Comparison of ENCODE assay signal across 8 cellular contexts in the genomic region with DNA sequence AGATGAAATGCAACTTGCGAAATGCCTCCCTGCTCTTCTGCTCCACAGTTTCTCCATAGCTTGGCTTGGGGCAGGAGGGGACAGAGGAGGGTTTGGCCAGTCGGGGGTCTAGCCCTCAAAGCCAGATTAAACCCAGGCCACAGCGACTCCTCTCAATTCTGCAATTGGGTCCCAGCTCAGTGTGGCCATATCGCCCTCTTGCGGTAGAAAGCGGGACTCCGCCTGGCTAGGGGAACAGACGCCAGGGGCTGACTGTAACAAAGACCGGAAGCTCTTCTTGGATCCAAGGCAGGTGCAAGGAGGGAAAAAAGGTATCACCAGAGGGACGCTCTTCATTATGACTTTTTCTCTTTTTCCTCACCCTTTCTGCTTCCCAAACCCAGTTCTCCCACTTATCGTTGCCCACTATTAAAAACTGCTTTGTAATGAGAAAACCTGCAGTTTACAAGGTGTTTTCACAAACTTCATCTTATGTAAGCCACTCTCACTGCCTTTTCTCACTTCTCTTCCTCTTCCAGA. TPM values are rescaled to one million over a fixed set of nuclear protein-coding genes. Genes with fewer than 3 reads are reported as not detected.
A peak's percentile ranks its signal among the peaks of the same experiment; 100 is the strongest.
DNase-seq lines count a peak whose midpoint lies in the region; ATAC-seq, FAIRE-seq and TF ChIP-seq lines count a peak whose summit lies in the region.

No MANE protein-coding gene starts in this region.

- peaks cover 25% of the 10 kb centered on the region for H3K4me1 Mint-ChIP-seq in activated CD4-positive, alpha-beta T cell treated with anti-CD3 and anti-CD28 coated beads, Interleukin-2, amount 10 ng/mL, durations not matched to agents 24 days and 14 days

- H3K36me3 Mint-ChIP-seq in activated CD4-positive, alpha-beta T cell treated with anti-CD3 and anti-CD28 coated beads, Interleukin-2, amount 10 ng/mL, durations not matched to agents 24 days and 14 days (ENCODE audit: low read depth), result no peaks in the 10 kb centered on the region

- 0% methylated on average over 5 of the region's 11 CpGs for WGBS in HepG2 (ENCODE audit: low lambda C conversion rate)

- TF ChIP-seq EP300 in HepG2 (IDR thresholded peaks at IDR 0.05; ENCODE audit: low read depth in 2 of 2, low read length in 2 of 2) (no peak), HepG2 (CRISPR knock-in tag; IDR thresholded peaks at IDR 0.05; ENCODE audit: borderline replicate concordance) (no peak)

- peaks cover 2% of the 10 kb centered on the region for H3K27me3 Mint-ChIP-seq in activated CD4-positive, alpha-beta T cell treated with anti-CD3 and anti-CD28 coated beads, Interleukin-2, amount 10 ng/mL, durations not matched to agents 24 days and 14 days

- in situ Hi-C loops in HepG2 (cut with HindIII; ENCODE audit: extremely low pct_ligation_motif_present, low pct_unique_long_range_greater_than_20kb), result loop anchor here (5.0 kb wide), 1 partner anchor 184 kb away; no protein-coding TSS in a partner anchor

- no peaks in the 10 kb centered on the region for H3K9me3 ChIP-seq in colonic mucosa
- no peaks in the 10 kb centered on the region for H3K9me3 ChIP-seq in HepG2 (ENCODE audit: low read length)

- H3K27ac Mint-ChIP-seq in activated CD4-positive, alpha-beta T cell treated with anti-CD3 and anti-CD28 coated beads, Interleukin-2, amount 10 ng/mL, durations not matched to agents 24 days and 14 days, result no peak overlapping the region

- no peak overlapping the region for H2AFZ ChIP-seq in HepG2 (ENCODE audit: low read length)

- no peak overlapping the region for H3K4me3 ChIP-seq in GM06990 (replicated peaks; ENCODE audit: low read depth, low read length)
- no peak overlapping the region for H3K4me3 ChIP-seq in colonic mucosa
- H3K4me3 ChIP-seq in HepG2 (replicated peaks in 1 of 3; ENCODE audit: insufficient read depth in 1 of 3, low read depth in 2 of 3, low read length in 3 of 3), result peak overlapping the region in 1 of 3 experiments; percentile 29; a peak in 2 of 6 replicates

- FAIRE-seq in HepG2 (lab: Jason Lieb, UNC), result peak; percentile 89

- TF ChIP-seq POLR2A in HepG2 (IDR thresholded peaks at IDR 0.05; ENCODE audit: insufficient read depth in 1 of 2, low read depth in 2 of 2, low read length in 2 of 2), result no peak

- no peaks in the 10 kb centered on the region for H3K4me1 ChIP-seq in colonic mucosa
- peaks cover 26% of the 10 kb centered on the region for H3K4me1 ChIP-seq in HepG2 (ENCODE audit: insufficient read depth, low read length)

- POLR2A ChIA-PET in HepG2 (lab: Yijun Ruan, JAX), result interaction anchor here (1.0 to 1.5 kb wide), 3 partner anchors 11 to 122 kb away, joined by 3 to 7 read pairs (median 3); no protein-coding TSS in a partner anchor

- H3K4me2 ChIP-seq in HepG2 (ENCODE audit: low read depth, low read length), result peak overlapping the region; percentile 78

- H3K27ac ChIP-seq in colonic mucosa (no peak overlapping the region), HepG2 (ENCODE audit: extremely low read length, insufficient read depth, low read length) (no peak overlapping the region)

- ATAC-seq in HG03175 (IDR thresholded peaks at IDR 0.05; ENCODE audit: unreplicated experiment), result peak; percentile 58
- ATAC-seq in HepG2, result peak; percentile 97
- ATAC-seq in GM19455 (IDR thresholded peaks at IDR 0.05; ENCODE audit: unreplicated experiment), result no peak

- H3K9ac ChIP-seq in colonic mucosa (ENCODE audit: low read depth in 2 of 2, low read length in 2 of 2) (no peak overlapping the region), HepG2 (ENCODE audit: insufficient read depth, low read depth, low read length) (no peak overlapping the region; the same call in 1 of the 2 replicates)

- CTCF ChIA-PET in HepG2 (lab: Yijun Ruan, JAX; ENCODE audit: low intra/inter-chr PET ratio, low total read pairs), result interaction anchor here (2.0 to 2.7 kb wide), 2 partner anchors 185 to 187 kb away, joined by 5 to 27 read pairs; no protein-coding TSS in a partner anchor

- H3K36me3 ChIP-seq in GM06990 (ENCODE audit: control insufficient read depth, insufficient read depth, low read length) (no peaks in the 10 kb centered on the region), colonic mucosa (no peaks in the 10 kb centered on the region), HepG2 (replicated peaks in 1 of 2; ENCODE audit: control insufficient read depth in 1 of 2, insufficient read depth in 2 of 2, low read length in 2 of 2) (no peaks in the 10 kb centered on the region)

- DNase-seq in GM06990 (ENCODE audit: extremely low read depth, insufficient read length) (peak; percentile 82), NCI-H446 (lab: John Stamatoyannopoulos, UW) (peak; percentile 54 to 71), colonic mucosa (peak; percentile 89), HepG2 (ENCODE audit: low spot score) (peak; percentile 63)
- DNase-seq in activated CD4-positive, alpha-beta T cell treated with anti-CD3 and anti-CD28 coated beads, Interleukin-2, amount 10 ng/mL, durations not matched to agents 24 days and 14 days, result peak; percentile 97
- DNase-seq in stimulated activated CD4-positive, alpha-beta T cell treated with anti-CD3 and anti-CD28 coated beads, TNF-alpha, amount 100 ng/mL, for 1 hour (ENCODE audit: low read depth in 3 of 3, low spot score in 1 of 3), result peak; percentile 57 to 96 (median 77)

- peak; percentile 92 for TF ChIP-seq RAD21 in HepG2 (CRISPR knock-in tag; IDR thresholded peaks at IDR 0.05)

- no peaks in the 10 kb centered on the region for H4K20me1 ChIP-seq in HepG2 (ENCODE audit: insufficient read depth, low read length)

- intact Hi-C loops in activated CD4-positive, alpha-beta T cell treated with anti-CD3 and anti-CD28 coated beads, Interleukin-2, amount 10 ng/mL, durations not matched to agents 24 days and 14 days (cut with micrococcal nuclease), result loop anchor here (1.0 to 5.0 kb wide), 5 partner anchors 37 to 249 kb away; a partner anchor contains a TSS
- intact Hi-C loops in colonic mucosa (cut with DNase I) (loop anchor here (5.0 kb wide), 1 partner anchor 184 kb away; no protein-coding TSS in a partner anchor), HepG2 (cut with micrococcal nuclease; ENCODE audit: unreplicated experiment) (loop anchor here (1.0 to 2.0 kb wide), 2 partner anchors 123 to 187 kb away; no protein-coding TSS in a partner anchor)

- no peaks in the 10 kb centered on the region for H3K79me2 ChIP-seq in HepG2 (ENCODE audit: insufficient read depth, low read length)

- no peak overlapping the region for H3K4me3 Mint-ChIP-seq in activated CD4-positive, alpha-beta T cell treated with anti-CD3 and anti-CD28 coated beads, Interleukin-2, amount 10 ng/mL, durations not matched to agents 24 days and 14 days

- no peaks in the 10 kb centered on the region for H3K9me3 Mint-ChIP-seq in activated CD4-positive, alpha-beta T cell treated with anti-CD3 and anti-CD28 coated beads, Interleukin-2, amount 10 ng/mL, durations not matched to agents 24 days and 14 days

- peak; percentile 99 for TF ChIP-seq CTCF in GM06990 (IDR thresholded peaks at IDR 0.05; ENCODE audit: insufficient read depth, low read length, poor library complexity, severe bottlenecking)
- peak; percentile 98 for TF ChIP-seq CTCF in colonic mucosa (IDR thresholded peaks at IDR 0.05)
- peak; percentile 98 for TF ChIP-seq CTCF in HepG2 (CRISPR knock-in tag; IDR thresholded peaks at IDR 0.05)

- BruUV-seq in HepG2 (replicated peaks; lab: Mats Ljungman, UMichigan), result no TSS peak

- no peaks in the 10 kb centered on the region for H3K27me3 ChIP-seq in GM06990 (replicated peaks; ENCODE audit: control insufficient read depth, insufficient read depth, low read length)
- no peaks in the 10 kb centered on the region for H3K27me3 ChIP-seq in colonic mucosa
- H3K27me3 ChIP-seq in HepG2 (ENCODE audit: control insufficient read depth in 1 of 2, insufficient read depth in 2 of 2, low read length in 2 of 2), result no peaks in the 10 kb centered on the region

RNA-seq across cellular contexts. Expression of a gene that starts 36.6 kb away (rescaled TPM):
- 54.1 and 56.9 TPM in 2 replicates for total RNA-seq in activated CD4-positive, alpha-beta T cell treated with anti-CD3 and anti-CD28 coated beads, Interleukin-2, amount 10 ng/mL, durations not matched to agents 24 days and 14 days
- 10 to 100 TPM; 36.8 to 46.6 TPM for total RNA-seq in colonic mucosa
- total RNA-seq in HepG2 (2016; rRNA removed; fragmentation: Illumina TruSeq; extraction: Trizol), result 44.6 and 61.5 TPM in 2 replicates
- total RNA-seq in HepG2 (2016; cell fraction: cytosol; rRNA removed; fragmentation: Illumina TruSeq; extraction: Trizol; ENCODE audit: low read depth), result 14.8 and 16.2 TPM in 2 replicates
- 44.0 and 55.4 TPM in 2 replicates for total RNA-seq in HepG2 (2016; cell fraction: insoluble cytoplasmic fraction; rRNA removed; fragmentation: Illumina TruSeq; extraction: Trizol)
- total RNA-seq in HepG2 (2016; cell fraction: membrane; rRNA removed; fragmentation: Illumina TruSeq; extraction: Trizol), result 20.9 and 21.8 TPM in 2 replicates
- 29.8 and 32.3 TPM in 2 replicates for total RNA-seq in HepG2 (2016; cell fraction: nucleus; rRNA removed; fragmentation: Illumina TruSeq; extraction: Trizol)
- polyA plus RNA-seq in HepG2 (2011; rRNA removed), result 22.1 and 23.8 TPM in 2 replicates
- polyA plus RNA-seq in HepG2 (2011; cell fraction: cytosol; rRNA removed), result 18.9 and 23.0 TPM in 2 replicates
- polyA plus RNA-seq in HepG2 (2011; cell fraction: nucleus; rRNA removed), result 28.9 and 32.0 TPM in 2 replicates
- 24.4 and 25.7 TPM in 2 replicates for polyA plus RNA-seq in HepG2 (2012)
- polyA plus RNA-seq in HepG2 (2016; cell fraction: cytosol; fragmentation: Illumina TruSeq; extraction: Trizol; ENCODE audit: low read depth), result 2.0 and 2.3 TPM in 2 replicates
- 38.1 and 39.8 TPM in 2 replicates for polyA plus RNA-seq in HepG2 (2016; cell fraction: insoluble cytoplasmic fraction; fragmentation: Illumina TruSeq; extraction: Trizol; ENCODE audit: low read depth)
- polyA plus RNA-seq in HepG2 (2016; cell fraction: membrane; fragmentation: Illumina TruSeq; extraction: Trizol; ENCODE audit: low read depth), result 6.9 and 8.1 TPM in 2 replicates
- 26.3 and 27.2 TPM in 2 replicates for polyA plus RNA-seq in HepG2 (2016; cell fraction: nucleus; fragmentation: Illumina TruSeq; extraction: Trizol; ENCODE audit: insufficient read depth, low read depth)
- 49.1 and 105 TPM in 2 replicates for polyA minus RNA-seq in HepG2 (2011; rRNA and poly(A)+ RNA removed; ENCODE audit: low replicate concordance)
- 24.7 and 27.5 TPM in 2 replicates for polyA minus RNA-seq in HepG2 (2011; cell fraction: cytosol; rRNA and poly(A)+ RNA removed)
- polyA minus RNA-seq in HepG2 (2011; cell fraction: nucleus; rRNA and poly(A)+ RNA removed), result 42.5 and 58.9 TPM in 2 replicates

RNA-seq across cellular contexts. Expression of a gene that starts 53.0 kb away (rescaled TPM):
- total RNA-seq in activated CD4-positive, alpha-beta T cell treated with anti-CD3 and anti-CD28 coated beads, Interleukin-2, amount 10 ng/mL, durations not matched to agents 24 days and 14 days, result 5.4 and 6.2 TPM in 2 replicates
- 1 to 10 TPM; 3.8 to 9.7 TPM for total RNA-seq in colonic mucosa
- 12.9 and 15.3 TPM in 2 replicates for total RNA-seq in HepG2 (2016; rRNA removed; fragmentation: Illumina TruSeq; extraction: Trizol)
- 15.1 and 19.5 TPM in 2 replicates for total RNA-seq in HepG2 (2016; cell fraction: cytosol; rRNA removed; fragmentation: Illumina TruSeq; extraction: Trizol; ENCODE audit: low read depth)
- 10.8 and 14.4 TPM in 2 replicates for total RNA-seq in HepG2 (2016; cell fraction: insoluble cytoplasmic fraction; rRNA removed; fragmentation: Illumina TruSeq; extraction: Trizol)
- 32.7 and 34.3 TPM in 2 replicates for total RNA-seq in HepG2 (2016; cell fraction: membrane; rRNA removed; fragmentation: Illumina TruSeq; extraction: Trizol)
- total RNA-seq in HepG2 (2016; cell fraction: nucleus; rRNA removed; fragmentation: Illumina TruSeq; extraction: Trizol), result 8.1 and 9.4 TPM in 2 replicates
- polyA plus RNA-seq in HepG2 (2011; rRNA removed), result 16.5 and 18.2 TPM in 2 replicates
- 19.8 and 23.3 TPM in 2 replicates for polyA plus RNA-seq in HepG2 (2011; cell fraction: cytosol; rRNA removed)
- polyA plus RNA-seq in HepG2 (2011; cell fraction: nucleus; rRNA removed), result 8.5 and 9.9 TPM in 2 replicates
- 10.1 and 13.3 TPM in 2 replicates for polyA plus RNA-seq in HepG2 (2012)
- 23.0 and 28.4 TPM in 2 replicates for polyA plus RNA-seq in HepG2 (2016; cell fraction: cytosol; fragmentation: Illumina TruSeq; extraction: Trizol; ENCODE audit: low read depth)
- polyA plus RNA-seq in HepG2 (2016; cell fraction: insoluble cytoplasmic fraction; fragmentation: Illumina TruSeq; extraction: Trizol; ENCODE audit: low read depth), result 13.0 and 14.1 TPM in 2 replicates
- 35.6 and 37.4 TPM in 2 replicates for polyA plus RNA-seq in HepG2 (2016; cell fraction: membrane; fragmentation: Illumina TruSeq; extraction: Trizol; ENCODE audit: low read depth)
- polyA plus RNA-seq in HepG2 (2016; cell fraction: nucleus; fragmentation: Illumina TruSeq; extraction: Trizol; ENCODE audit: insufficient read depth, low read depth), result 15.5 and 18.6 TPM in 2 replicates
- 9.5 and 35.1 TPM in 2 replicates for polyA minus RNA-seq in HepG2 (2011; rRNA and poly(A)+ RNA removed; ENCODE audit: low replicate concordance)
- polyA minus RNA-seq in HepG2 (2011; cell fraction: cytosol; rRNA and poly(A)+ RNA removed), result 9.1 and 9.7 TPM in 2 replicates
- polyA minus RNA-seq in HepG2 (2011; cell fraction: nucleus; rRNA and poly(A)+ RNA removed), result 7.2 and 10.4 TPM in 2 replicates
